22 cellular contexts compared by ENCODE assay signal in the genomic region with DNA sequence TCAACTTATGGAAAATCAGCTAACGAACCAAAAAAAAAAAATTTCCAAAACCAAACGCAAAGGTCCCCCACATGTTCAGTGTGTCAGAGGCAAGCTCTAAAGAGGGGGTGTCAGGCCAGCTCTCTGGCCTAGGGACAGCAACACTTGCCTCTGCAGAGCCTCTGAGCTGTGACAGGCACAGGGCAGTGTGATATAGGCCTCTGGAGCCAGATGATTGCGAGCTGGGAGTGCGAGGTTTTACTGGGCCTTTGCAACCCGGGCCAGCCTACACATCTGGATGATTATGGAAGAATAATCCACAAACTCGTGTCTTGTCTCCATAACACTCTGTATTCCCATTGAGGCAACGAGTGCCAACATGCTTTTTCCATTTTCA.
"Had no signal": no experiment of that assay in that cellular context is flagged by ENCODE, and none has a peak within 500 bp of the region (broad histone marks: within the 10 kb centered on the region; RNA-seq: fewer than 3 reads in every experiment).

No MANE protein-coding gene starts in this region.

- FAIRE-seq: TTC549 had no signal

- H3K27ac Mint-ChIP-seq: activated CD4-positive, alpha-beta memory T cell treated with anti-CD3 and anti-CD28 coated beads for 36 hours; activated CD4-positive, alpha-beta T cell treated with anti-CD3 and anti-CD28 coated beads for 36 hours; activated naive CD8-positive, alpha-beta T cell treated with anti-CD3 and anti-CD28 coated beads for 36 hours; activated T-helper 1 cell treated with anti-CD3 and anti-CD28 coated beads, Interleukin-12 subunit alpha, Interleukin-12 subunit beta, Interleukin-2, Interleukin-4 antibody, amounts not matched to agents 30 ng/mL and 10 ng/mL and 1 ng/mL, durations not matched to agents 14 hours and 24 hours and 36 hours; memory B cell; natural killer cell; progenitor cell of endocrine pancreas; stimulated activated memory B cell treated with anti-CD40 and anti-IgM and Interleukin-4, amounts not matched to agents 10 μg/mL and 1 μg/mL and 100 μg/mL, for 72 hours; T-helper 2 cell treated with Interferon-gamma antibody and Interleukin-4, amounts not matched to agents 5 μg/mL and 100 μg/mL, for 36 hours had no signal

- H3K36me3 ChIP-seq: brain microvascular endothelial cell, gastroesophageal sphincter, heart left ventricle, neutrophil, upper lobe of right lung had no signal

- H3K27me3 ChIP-seq: brain microvascular endothelial cell, gastroesophageal sphincter, heart left ventricle, upper lobe of right lung had no signal

- H3K4me1 ChIP-seq: gastroesophageal sphincter, upper lobe of right lung had no signal

- H3K36me3 Mint-ChIP-seq: activated CD4-positive, alpha-beta memory T cell treated with anti-CD3 and anti-CD28 coated beads for 36 hours; activated naive CD8-positive, alpha-beta T cell treated with anti-CD3 and anti-CD28 coated beads for 36 hours; natural killer cell; stimulated activated memory B cell treated with anti-CD40 and anti-IgM and Interleukin-4, amounts not matched to agents 10 μg/mL and 1 μg/mL and 100 μg/mL, for 72 hours had no signal

- H3K27ac ChIP-seq: brain microvascular endothelial cell, gastroesophageal sphincter, neutrophil, upper lobe of right lung had no signal

- H3K4me3 ChIP-seq: gastroesophageal sphincter, heart left ventricle, upper lobe of right lung had no signal

- H3K4me1 Mint-ChIP-seq: activated CD4-positive, alpha-beta T cell treated with anti-CD3 and anti-CD28 coated beads for 36 hours; activated naive CD8-positive, alpha-beta T cell treated with anti-CD3 and anti-CD28 coated beads for 36 hours; central memory CD8-positive, alpha-beta T cell; memory B cell; natural killer cell; stimulated activated memory B cell treated with anti-CD40 and anti-IgM and Interleukin-4, amounts not matched to agents 10 μg/mL and 1 μg/mL and 100 μg/mL, for 72 hours had no signal

- DNase-seq: activated CD4-positive, alpha-beta memory T cell treated with anti-CD3 and anti-CD28 coated beads for 36 hours; activated CD4-positive, alpha-beta T cell treated with anti-CD3 and anti-CD28 coated beads for 36 hours; activated naive CD8-positive, alpha-beta T cell treated with anti-CD3 and anti-CD28 coated beads for 36 hours; activated T-cell treated with anti-CD3 and anti-CD28 coated beads for 4 hours; cortex of kidney; effector CD4-positive, alpha-beta T cell; natural killer cell; right cardiac atrium; stimulated activated CD4-positive, alpha-beta T cell treated with anti-CD3 and anti-CD28 coated beads, Interleukin-4, amount 100 ng/mL, for 4 hours; upper lobe of right lung had no signal

- H3K9me3 ChIP-seq: neutrophil, upper lobe of right lung had no signal

- H3K4me3 Mint-ChIP-seq: activated CD4-positive, alpha-beta memory T cell treated with anti-CD3 and anti-CD28 coated beads for 36 hours; activated CD4-positive, alpha-beta T cell treated with anti-CD3 and anti-CD28 coated beads for 36 hours; activated naive CD8-positive, alpha-beta T cell treated with anti-CD3 and anti-CD28 coated beads for 36 hours; activated T-helper 1 cell treated with anti-CD3 and anti-CD28 coated beads, Interleukin-12 subunit alpha, Interleukin-12 subunit beta, Interleukin-2, Interleukin-4 antibody, amounts not matched to agents 30 ng/mL and 10 ng/mL and 1 ng/mL, durations not matched to agents 14 hours and 24 hours and 36 hours; central memory CD8-positive, alpha-beta T cell; memory B cell; natural killer cell; stimulated activated memory B cell treated with anti-CD40 and anti-IgM and Interleukin-4, amounts not matched to agents 10 μg/mL and 1 μg/mL and 100 μg/mL, for 72 hours; T-helper 2 cell treated with Interferon-gamma antibody and Interleukin-4, amounts not matched to agents 5 μg/mL and 100 μg/mL, for 36 hours had no signal

- ATAC-seq: activated CD4-positive, alpha-beta T cell treated with anti-CD3 and anti-CD28 coated beads for 36 hours; esophagus mucosa; gastroesophageal sphincter; natural killer cell; stimulated activated memory B cell treated with anti-CD40 and anti-IgM and Interleukin-4, amounts not matched to agents 10 μg/mL and 1 μg/mL and 100 μg/mL, for 72 hours had no signal

- H3K9me3 Mint-ChIP-seq: activated T-helper 1 cell treated with anti-CD3 and anti-CD28 coated beads, Interleukin-12 subunit alpha, Interleukin-12 subunit beta, Interleukin-2, Interleukin-4 antibody, amounts not matched to agents 30 ng/mL and 10 ng/mL and 1 ng/mL, durations not matched to agents 14 hours and 24 hours and 36 hours had no signal
